In the genomic region with DNA sequence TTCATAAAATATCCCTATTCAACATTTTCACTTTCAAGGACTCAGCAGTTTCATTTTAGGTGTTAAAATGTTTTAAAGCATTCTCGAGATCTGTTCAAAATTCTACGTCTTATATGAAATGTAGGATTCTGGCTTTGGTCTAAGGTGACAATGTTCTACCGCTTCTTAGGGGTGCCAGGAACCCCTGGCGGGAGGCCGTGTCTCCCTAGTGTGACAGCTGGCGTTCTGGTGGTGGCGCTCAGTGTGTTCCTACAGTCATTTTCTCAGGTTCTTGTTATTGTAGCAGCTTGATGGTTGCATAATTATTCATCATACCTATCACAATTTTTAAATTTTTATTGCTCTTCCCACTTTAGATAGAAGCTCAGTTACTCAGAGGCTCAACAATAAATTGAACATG, we compare ENCODE assay signal across 35 cellular contexts.
"Had no signal": no experiment of that assay in that cellular context is flagged by ENCODE, and none has a peak within 500 bp of the region (broad histone marks: within the 10 kb centered on the region; RNA-seq: fewer than 3 reads in every experiment).

No MANE protein-coding gene starts in this region.

- H3K4me3 Mint-ChIP-seq: activated B cell treated with CpG ODN at 0.5 μM for 24 hours; activated CD8-positive, alpha-beta T cell treated with anti-CD3 and anti-CD28 coated beads for 36 hours; activated naive CD4-positive, alpha-beta T cell treated with anti-CD3 and anti-CD28 coated beads for 36 hours; activated naive CD4-positive, alpha-beta T cell treated with anti-CD3 and anti-CD28 coated beads, Interleukin-2, amount 50 U/mL, for 24 hours; activated naive CD8-positive, alpha-beta T cell treated with anti-CD3 and anti-CD28 coated beads for 36 hours; activated naive CD8-positive, alpha-beta T cell treated with anti-CD3 and anti-CD28 coated beads, Interleukin-2, amount 50 U/mL, for 24 hours; activated T-cell treated with anti-CD3 and anti-CD28 coated beads, Interleukin-2, amount 50 U/mL, for 4 hours; activated T-helper 17 cell treated with anti-CD3 and anti-CD28 coated beads, Interleukin-2, amount 50 U/mL, for 72 hours; brain; dendritic cell treated with granulocyte-macrophage colony-stimulating factor and Interleukin-4, amounts not matched to agents 40 ng/mL and 50 ng/mL, for 4 days; effector memory CD8-positive, alpha-beta T cell; T-cell; T-helper 1 cell treated with Interleukin-12 subunit alpha and Interleukin-12 subunit beta and Interleukin-4 antibody, amounts not matched to agents 30 μg/mL and 1 μg/mL, for 36 hours; T-helper 2 cell treated with Interferon-gamma antibody and Interleukin-4, amounts not matched to agents 5 μg/mL and 100 μg/mL, for 36 hours had no signal

- ATAC-seq: activated CD4-positive, CD25-positive, alpha-beta regulatory T cell treated with anti-CD3 and anti-CD28 coated beads, Interleukin-2, amount 50 U/mL, for 24 hours; activated CD8-positive, alpha-beta T cell treated with anti-CD3 and anti-CD28 coated beads for 36 hours; activated naive CD8-positive, alpha-beta T cell treated with anti-CD3 and anti-CD28 coated beads, Interleukin-2, amount 50 U/mL, for 24 hours; activated T-cell treated with anti-CD3 and anti-CD28 coated beads, Interleukin-2, amount 50 U/mL, for 4 hours; activated T-helper 17 cell treated with anti-CD3 and anti-CD28 coated beads, Interleukin-2, amount 50 U/mL, for 72 hours; foreskin keratinocyte; gastrocnemius medialis; T-cell had no signal

- H3K4me1 Mint-ChIP-seq: activated B cell treated with CpG ODN at 0.5 μM for 24 hours; activated naive CD4-positive, alpha-beta T cell treated with anti-CD3 and anti-CD28 coated beads, Interleukin-2, amount 50 U/mL, for 24 hours; activated naive CD8-positive, alpha-beta T cell treated with anti-CD3 and anti-CD28 coated beads for 36 hours; activated naive CD8-positive, alpha-beta T cell treated with anti-CD3 and anti-CD28 coated beads, Interleukin-2, amount 50 U/mL, for 24 hours; activated T-helper 17 cell treated with anti-CD3 and anti-CD28 coated beads, Interleukin-2, amount 50 U/mL, for 72 hours; T-cell had no signal

- H3K27me3 Mint-ChIP-seq: activated B cell treated with CpG ODN at 0.5 μM for 24 hours; activated naive CD8-positive, alpha-beta T cell treated with anti-CD3 and anti-CD28 coated beads for 36 hours; brain; effector memory CD8-positive, alpha-beta T cell had no signal

- DNase-seq: activated B cell treated with CpG ODN at 0.5 μM for 24 hours; activated CD4-positive, alpha-beta T cell treated with anti-CD3 and anti-CD28 coated beads for 48 hours; activated CD4-positive, alpha-beta T cell treated with anti-CD3 and anti-CD28 coated beads, Interleukin-2, amount 50 U/mL, for 1 hour; activated CD4-positive, alpha-beta T cell treated with anti-CD3 and anti-CD28 coated beads, Interleukin-2, amount 50 U/mL, for 48 hours; activated CD8-positive, alpha-beta memory T cell treated with anti-CD3 and anti-CD28 coated beads for 24 hours; activated CD8-positive, alpha-beta T cell treated with anti-CD3 and anti-CD28 coated beads for 36 hours; activated effector memory CD4-positive, alpha-beta T cell treated with anti-CD3 and anti-CD28 coated beads, Interleukin-2, amount 50 U/mL, for 16 hours; activated naive CD4-positive, alpha-beta T cell treated with anti-CD3 and anti-CD28 coated beads for 36 hours; activated naive CD8-positive, alpha-beta T cell treated with anti-CD3 and anti-CD28 coated beads for 36 hours; activated naive CD8-positive, alpha-beta T cell treated with anti-CD3 and anti-CD28 coated beads, Interleukin-2, amount 50 U/mL, for 24 hours; activated T-cell treated with anti-CD3 and anti-CD28 coated beads, Interleukin-2, amount 50 U/mL, for 4 hours; adrenal gland; amygdala; central memory CD4-positive, alpha-beta T cell; effector CD4-positive, alpha-beta T cell; effector memory CD8-positive, alpha-beta T cell; foreskin keratinocyte; gastrocnemius medialis; glutamatergic neuron; T-cell; T1000; WERI-Rb-1 had no signal

- H3K27ac Mint-ChIP-seq: activated B cell treated with CpG ODN at 0.5 μM for 24 hours; activated CD8-positive, alpha-beta T cell treated with anti-CD3 and anti-CD28 coated beads for 36 hours; activated naive CD4-positive, alpha-beta T cell treated with anti-CD3 and anti-CD28 coated beads for 36 hours; activated naive CD4-positive, alpha-beta T cell treated with anti-CD3 and anti-CD28 coated beads, Interleukin-2, amount 50 U/mL, for 24 hours; activated naive CD8-positive, alpha-beta T cell treated with anti-CD3 and anti-CD28 coated beads for 36 hours; activated naive CD8-positive, alpha-beta T cell treated with anti-CD3 and anti-CD28 coated beads, Interleukin-2, amount 50 U/mL, for 24 hours; activated T-helper 17 cell treated with anti-CD3 and anti-CD28 coated beads, Interleukin-2, amount 50 U/mL, for 72 hours; dendritic cell treated with granulocyte-macrophage colony-stimulating factor and Interleukin-4, amounts not matched to agents 40 ng/mL and 50 ng/mL, for 4 days; T-cell; T-helper 1 cell treated with Interleukin-12 subunit alpha and Interleukin-12 subunit beta and Interleukin-4 antibody, amounts not matched to agents 30 μg/mL and 1 μg/mL, for 36 hours; T-helper 2 cell treated with Interferon-gamma antibody and Interleukin-4, amounts not matched to agents 5 μg/mL and 100 μg/mL, for 36 hours had no signal

- H3K27ac ChIP-seq: adrenal gland, ascending aorta, breast epithelium, cardiac muscle cell, coronary artery, esophagus muscularis mucosa, foreskin keratinocyte, gastrocnemius medialis, heart left ventricle, WERI-Rb-1 had no signal

- H3K9me3 ChIP-seq: adrenal gland, ascending aorta, breast epithelium, esophagus muscularis mucosa, gastrocnemius medialis, heart left ventricle had no signal

- H3K36me3 ChIP-seq: adrenal gland, ascending aorta, breast epithelium, cardiac muscle cell, esophagus muscularis mucosa, gastrocnemius medialis, heart left ventricle had no signal

- H3K27me3 ChIP-seq: adrenal gland, ascending aorta, breast epithelium, cardiac muscle cell, esophagus muscularis mucosa, foreskin keratinocyte, gastrocnemius medialis, heart left ventricle had no signal

- H3K36me3 Mint-ChIP-seq: activated naive CD4-positive, alpha-beta T cell treated with anti-CD3 and anti-CD28 coated beads, Interleukin-2, amount 50 U/mL, for 24 hours; activated naive CD8-positive, alpha-beta T cell treated with anti-CD3 and anti-CD28 coated beads for 36 hours; T-cell had no signal

- H3K9me3 Mint-ChIP-seq: activated B cell treated with CpG ODN at 0.5 μM for 24 hours; activated CD8-positive, alpha-beta T cell treated with anti-CD3 and anti-CD28 coated beads for 36 hours; activated naive CD4-positive, alpha-beta T cell treated with anti-CD3 and anti-CD28 coated beads for 36 hours; activated naive CD4-positive, alpha-beta T cell treated with anti-CD3 and anti-CD28 coated beads, Interleukin-2, amount 50 U/mL, for 24 hours; activated naive CD8-positive, alpha-beta T cell treated with anti-CD3 and anti-CD28 coated beads for 36 hours; activated naive CD8-positive, alpha-beta T cell treated with anti-CD3 and anti-CD28 coated beads, Interleukin-2, amount 50 U/mL, for 24 hours; activated T-cell treated with anti-CD3 and anti-CD28 coated beads, Interleukin-2, amount 50 U/mL, for 4 hours; activated T-helper 17 cell treated with anti-CD3 and anti-CD28 coated beads, Interleukin-2, amount 50 U/mL, for 72 hours; dendritic cell treated with granulocyte-macrophage colony-stimulating factor and Interleukin-4, amounts not matched to agents 40 ng/mL and 50 ng/mL, for 4 days; effector memory CD8-positive, alpha-beta T cell; T-cell; T-helper 1 cell treated with Interleukin-12 subunit alpha and Interleukin-12 subunit beta and Interleukin-4 antibody, amounts not matched to agents 30 μg/mL and 1 μg/mL, for 36 hours; T-helper 2 cell treated with Interferon-gamma antibody and Interleukin-4, amounts not matched to agents 5 μg/mL and 100 μg/mL, for 36 hours had no signal

- H3K4me3 ChIP-seq: adrenal gland, ascending aorta, breast epithelium, cardiac muscle cell, coronary artery, esophagus muscularis mucosa, gastrocnemius medialis, heart left ventricle had no signal

- H3K4me1 ChIP-seq: adrenal gland, ascending aorta, breast epithelium, foreskin keratinocyte had no signal
